In the genomic region with DNA sequence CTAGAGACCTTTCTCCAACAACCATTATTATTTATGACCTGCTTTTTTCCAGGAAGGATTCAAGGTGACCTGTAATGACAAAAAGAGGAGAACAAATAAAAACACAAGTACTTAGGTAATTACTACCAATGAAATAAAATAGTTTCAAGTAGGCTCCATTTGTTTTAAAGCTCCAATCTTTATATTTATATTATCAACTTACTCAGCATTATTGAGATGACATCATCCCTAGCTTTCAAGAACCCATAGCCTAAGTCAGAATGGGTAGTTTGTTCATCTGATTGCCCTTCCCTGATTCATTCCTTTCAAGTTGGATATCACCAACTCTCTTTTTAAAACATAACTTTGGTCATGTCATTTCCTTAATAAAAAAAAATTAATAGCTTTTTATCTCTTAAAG, we compare ENCODE assay signal across 19 cellular contexts.
DNase-seq lines count a peak whose midpoint lies in the region; ATAC-seq, FAIRE-seq and TF ChIP-seq lines count a peak whose summit lies in the region.
"Had no signal": no experiment of that assay in that cellular context is flagged by ENCODE, and none has a peak within 500 bp of the region (broad histone marks: within the 10 kb centered on the region; RNA-seq: fewer than 3 reads in every experiment).

No MANE protein-coding gene starts in this region.

- in situ Hi-C loops in HepG2 (cut with HindIII; ENCODE audit: extremely low pct_ligation_motif_present, low pct_unique_long_range_greater_than_20kb) (no loop called here), K562 (cut with MboI) (no loop called here)

- no peak for ATAC-seq in HepG2
- ATAC-seq in right lobe of liver: no peak
- ATAC-seq in K562: no peak
- no peak for ATAC-seq in GM18505 (IDR thresholded peaks at IDR 0.05; ENCODE audit: unreplicated experiment)
- ATAC-seq: GM12878, GM23338, HCT116 had no signal

- H3K27ac ChIP-seq in HepG2 (ENCODE audit: extremely low read length, insufficient read depth, low read length) (no peak overlapping the region), right lobe of liver (no peak overlapping the region), HEK293 (ENCODE audit: extremely low read depth, low read depth, low read length) (no peak overlapping the region), K562 (ENCODE audit: extremely low read depth, low read depth, low read length) (no peak overlapping the region)

- TF ChIP-seq POLR2A in HepG2 (IDR thresholded peaks at IDR 0.05; ENCODE audit: insufficient read depth in 1 of 2, low read depth in 2 of 2, low read length in 2 of 2): no peak
- TF ChIP-seq POLR2A in right lobe of liver (IDR thresholded peaks at IDR 0.05): no peak
- no peak for TF ChIP-seq POLR2A in K562 (conservative IDR thresholded peaks at IDR 0.05)
- TF ChIP-seq POLR2A in GM18505 (IDR thresholded peaks at IDR 0.05; ENCODE audit: borderline replicate concordance, extremely low read depth, insufficient read depth, insufficient read length): no peak

- TF ChIP-seq CTCF in HepG2 (CRISPR knock-in tag; IDR thresholded peaks at IDR 0.05): no peak
- no peak for TF ChIP-seq CTCF in right lobe of liver (IDR thresholded peaks at IDR 0.05)
- no peak for TF ChIP-seq CTCF in HEK293 (tag by site-specific recombination; IDR thresholded peaks at IDR 0.05)
- no peak for TF ChIP-seq CTCF in K562 (IDR thresholded peaks at IDR 0.05 in 2 of 3, conservative IDR thresholded peaks at IDR 0.05 in 1 of 3; ENCODE audit: insufficient read depth in 2 of 3, low read depth in 1 of 3, low read length in 3 of 3)

- H3K4me1 ChIP-seq in HepG2 (ENCODE audit: insufficient read depth, low read length) (no peaks in the 10 kb centered on the region), right lobe of liver (no peaks in the 10 kb centered on the region), HEK293 (ENCODE audit: control insufficient read depth, insufficient read depth, low read length) (peaks cover 9% of the 10 kb centered on the region; the same call in 1 of the 2 replicates), K562 (replicated peaks in 1 of 2; ENCODE audit: control insufficient read depth in 2 of 2, insufficient read depth in 2 of 2, low read length in 2 of 2) (no peaks in the 10 kb centered on the region)

- H3K9ac ChIP-seq in HepG2 (ENCODE audit: insufficient read depth, low read depth, low read length) (no peak overlapping the region), K562 (ENCODE audit: insufficient read depth in 1 of 2, low read depth in 2 of 2, low read length in 2 of 2) (no peak overlapping the region)

- no peak for DNase-seq in HepG2 (ENCODE audit: low spot score)
- no peak for DNase-seq in right lobe of liver
- no peak for DNase-seq in K562 (ENCODE audit: extremely low read depth in 1 of 4, low spot score in 3 of 4)
- no peak for DNase-seq in activated naive CD4-positive, alpha-beta T cell (lab: John Stamatoyannopoulos, UW)
- DNase-seq: C1 segment of cervical spinal cord; Calu3; CD4-positive, alpha-beta memory T cell; COR-L47; DMS79; EL; GDM1; H9; HFFc6 had no signal

- H3K79me2 ChIP-seq in HepG2 (ENCODE audit: insufficient read depth, low read length): no peaks in the 10 kb centered on the region
- H3K79me2 ChIP-seq in K562 (ENCODE audit: control insufficient read depth, insufficient read depth, low read length): no peaks in the 10 kb centered on the region

- H3K4me2 ChIP-seq in HepG2 (ENCODE audit: low read depth, low read length) (no peak overlapping the region), K562 (ENCODE audit: insufficient read depth, low read length) (no peak overlapping the region)
- H3K4me2 ChIP-seq: GM23338 had no signal

- TF ChIP-seq EP300 in HepG2 (IDR thresholded peaks at IDR 0.05; ENCODE audit: low read depth in 2 of 2, low read length in 2 of 2) (no peak), HepG2 (CRISPR knock-in tag; IDR thresholded peaks at IDR 0.05; ENCODE audit: borderline replicate concordance) (no peak), K562 (IDR thresholded peaks at IDR 0.05; ENCODE audit: low read length) (no peak)

- no peak for TF ChIP-seq RAD21 in HepG2 (CRISPR knock-in tag; IDR thresholded peaks at IDR 0.05)
- no peak for TF ChIP-seq RAD21 in K562 (CRISPR knock-in tag; conservative IDR thresholded peaks at IDR 0.05 in 1 of 2, IDR thresholded peaks at IDR 0.05 in 1 of 2)

- H4K20me1 ChIP-seq in HepG2 (ENCODE audit: insufficient read depth, low read length) (no peaks in the 10 kb centered on the region), K562 (replicated peaks; ENCODE audit: control insufficient read depth, insufficient read depth, low read length) (no peaks in the 10 kb centered on the region)

- CTCF ChIA-PET in HepG2 (lab: Yijun Ruan, JAX; ENCODE audit: low intra/inter-chr PET ratio, low total read pairs): no interaction called here
- CTCF ChIA-PET in HEK293 (lab: Yijun Ruan, JAX): no interaction called here
- CTCF ChIA-PET in K562 (lab: Yijun Ruan, JAX; ENCODE audit: low intra/inter-chr PET ratio): no interaction called here

- BruUV-seq in HepG2 (replicated peaks; lab: Mats Ljungman, UMichigan): no TSS peak
- BruUV-seq in K562 (replicated peaks; lab: Mats Ljungman, UMichigan): no TSS peak

- H3K4me3 ChIP-seq in HepG2 (replicated peaks in 1 of 3; ENCODE audit: insufficient read depth in 1 of 3, low read depth in 2 of 3, low read length in 3 of 3) (no peak overlapping the region), right lobe of liver (no peak overlapping the region), HEK293 (ENCODE audit: low read depth, low read length) (no peak overlapping the region), K562 (no peak overlapping the region)
- H3K4me3 ChIP-seq: GM12878, GM23338 had no signal

- H3K9me3 ChIP-seq in HepG2 (ENCODE audit: low read length) (no peaks in the 10 kb centered on the region), right lobe of liver (no peaks in the 10 kb centered on the region), HEK293 (ENCODE audit: control insufficient read depth, insufficient read depth, low read depth, low read length) (no peaks in the 10 kb centered on the region), K562 (replicated peaks; ENCODE audit: control insufficient read depth, insufficient read depth, low read depth, low read length) (no peaks in the 10 kb centered on the region)

- H3K36me3 ChIP-seq in HepG2 (replicated peaks in 1 of 2; ENCODE audit: control insufficient read depth in 1 of 2, insufficient read depth in 2 of 2, low read length in 2 of 2): no peaks in the 10 kb centered on the region
- H3K36me3 ChIP-seq in right lobe of liver: no peaks in the 10 kb centered on the region
- no peaks in the 10 kb centered on the region for H3K36me3 ChIP-seq in HEK293 (ENCODE audit: control insufficient read depth in 2 of 2, insufficient read depth in 1 of 2, low read length in 2 of 2)
- no peaks in the 10 kb centered on the region for H3K36me3 ChIP-seq in K562 (ENCODE audit: control insufficient read depth, insufficient read depth, low read length)

- no peak for FAIRE-seq in HepG2 (lab: Jason Lieb, UNC)
- no peak for FAIRE-seq in K562 (lab: Jason Lieb, UNC)
- FAIRE-seq: GM12878, GM18507 had no signal

- H3K27me3 ChIP-seq in HepG2 (ENCODE audit: control insufficient read depth in 1 of 2, insufficient read depth in 2 of 2, low read length in 2 of 2) (no peaks in the 10 kb centered on the region), right lobe of liver (no peaks in the 10 kb centered on the region), K562 (ENCODE audit: control insufficient read depth in 2 of 2, insufficient read depth in 2 of 2, low read length in 2 of 2) (no peaks in the 10 kb centered on the region)

- POLR2A ChIA-PET in HepG2 (lab: Yijun Ruan, JAX) (no interaction called here), HEK293 (lab: Yijun Ruan, JAX) (no interaction called here), K562 (lab: Yijun Ruan, JAX) (no interaction called here)

- intact Hi-C loops in HepG2 (cut with micrococcal nuclease; ENCODE audit: unreplicated experiment): no loop called here
- intact Hi-C loops in right lobe of liver (cut with DNase I): no loop called here
- intact Hi-C loops in K562 (cut with micrococcal nuclease): no loop called here

- no peaks in the 10 kb centered on the region for H3K9me1 ChIP-seq in K562 (ENCODE audit: control insufficient read depth, insufficient read depth, low read length)

- H2AFZ ChIP-seq in HepG2 (ENCODE audit: low read length) (no peak overlapping the region), K562 (ENCODE audit: low read depth, low read length) (no peak overlapping the region)
- H2AFZ ChIP-seq: GM23338 had no signal

TF ChIP-seq in HepG2, 621 proteins besides CTCF, POLR2A, EP300 and RAD21:
- TF ChIP-seq MAFK (conservative IDR thresholded peaks at IDR 0.05 in 1 of 2, IDR thresholded peaks at IDR 0.05 in 1 of 2; ENCODE audit: low read length in 2 of 2): peak; percentile 15 to 36; a peak in 2 of 4 replicates
- TF ChIP-seq ZNF891 (CRISPR knock-in tag; IDR thresholded peaks at IDR 0.05): no peak
- peak; percentile 16; the same call in 1 of the 2 replicates for TF ChIP-seq MAFF (IDR thresholded peaks at IDR 0.05; ENCODE audit: low read depth, low read length)
- TF ChIP-seq ATF7 (IDR thresholded peaks at IDR 0.05): peak; percentile 73
- TF ChIP-seq ATF7 (CRISPR knock-in tag; IDR thresholded peaks at IDR 0.05): no peak

TF ChIP-seq in HEK293, 187 proteins besides CTCF, POLR2A, EP300 and RAD21 (continues in another document):
- no peak for TF ChIP-seq ZNF580 (tag by site-specific recombination; IDR thresholded peaks at IDR 0.05)

TF ChIP-seq in K562, 482 proteins besides CTCF, POLR2A, EP300 and RAD21 (continues in another document):
- TF ChIP-seq ETS2 (tag; IDR thresholded peaks at IDR 0.05; ENCODE audit: borderline replicate concordance, poor library complexity, severe bottlenecking) (no peak), ZNF24 (IDR thresholded peaks at IDR 0.05) (no peak), C11orf30 (IDR thresholded peaks at IDR 0.05; ENCODE audit: low read depth) (peak; percentile 48), DACH1 (IDR thresholded peaks at IDR 0.05; ENCODE audit: partially characterized antibody) (no peak), ATF3 (IDR thresholded peaks at IDR 0.05) (peak; percentile 42; the same call in 1 of the 2 replicates), ATF3 (CRISPR knock-in tag; conservative IDR thresholded peaks at IDR 0.05) (no peak), U2AF2 (optimal IDR thresholded peaks at IDR 0.05; ENCODE audit: low read depth, low read length) (no peak)

Comparison
In these comparisons a context has a peak if more than half of its experiments do, and no peak if none do; other contexts are left out.
1. Of the 241 proteins assayed by ChIP-seq in both HepG2 and K562: peak only in HepG2: MAFF and MAFK; only in K562: MAFG; in both: none; in neither: 236; mixed calls (peak in some experiments, not most) for 2.